In the genomic region with DNA sequence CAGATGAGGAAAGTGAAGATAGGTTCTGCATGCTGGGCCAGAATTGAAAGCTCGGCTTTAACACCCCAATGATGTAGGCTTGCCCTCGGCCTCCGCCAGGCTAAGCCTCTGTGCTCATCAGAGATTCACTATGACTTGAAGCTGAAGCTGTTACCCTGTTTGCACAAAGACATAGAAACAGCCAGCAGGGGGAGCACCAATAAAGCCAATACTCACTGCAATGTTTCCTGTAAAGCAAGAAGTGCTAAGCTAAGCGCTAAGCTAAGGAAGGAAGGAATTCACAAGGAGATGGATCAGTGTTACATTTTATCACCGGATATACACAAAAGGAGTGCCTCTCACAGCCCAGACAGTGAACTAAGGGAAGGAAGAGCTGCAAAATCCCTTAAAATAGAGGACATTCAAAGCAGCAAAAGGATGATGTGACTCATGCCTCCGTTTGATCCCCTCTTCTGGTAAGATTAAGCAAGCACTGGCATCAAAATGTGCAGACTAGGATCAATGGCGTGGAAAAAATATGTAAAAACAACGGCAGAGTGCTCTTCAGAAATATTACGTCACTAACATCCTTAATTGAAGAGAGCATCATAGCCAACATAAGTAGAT, we compare ENCODE assay signal across 8 cellular contexts.
A peak's percentile ranks its signal among the peaks of the same experiment; 100 is the strongest.
DNase-seq lines count a peak whose midpoint lies in the region; ATAC-seq, FAIRE-seq and TF ChIP-seq lines count a peak whose summit lies in the region.

No MANE protein-coding gene starts in this region.

- no peaks in the 10 kb centered on the region for H3K27me3 ChIP-seq in liver (ENCODE audit: control insufficient read depth in 4 of 4, insufficient read depth in 4 of 4, low read length in 3 of 4)

- no peaks in the 10 kb centered on the region for H3K36me3 ChIP-seq in liver (ENCODE audit: control insufficient read depth in 4 of 4, insufficient read depth in 3 of 4, low read depth in 1 of 4, low read length in 3 of 4)

- H3K4me3 ChIP-seq in liver (ENCODE audit: low read depth in 1 of 3, low read length in 3 of 3), result no peak overlapping the region

- no peak overlapping the region for H3K27ac ChIP-seq in liver (ENCODE audit: low read depth in 1 of 2, low read length in 2 of 2)

- peak; percentile 95 to 96 for TF ChIP-seq RAD21 in liver (IDR thresholded peaks at IDR 0.05)

- DNase-seq in CD14-positive monocyte (ENCODE audit: low spot score), result no peak
- DNase-seq in GM19239 (ENCODE audit: insufficient read length, low spot score), result peak; percentile 36
- peak; percentile 81 for DNase-seq in NCI-H345 (lab: John Stamatoyannopoulos, UW)
- peak; percentile 64 for DNase-seq in activated CD4-positive, CD25-positive, alpha-beta regulatory T cell treated with anti-CD3 and anti-CD28 coated beads, Interleukin-2, amount 50 U/mL, for 72 hours
- DNase-seq in chondrocyte (ENCODE audit: low spot score), result no peak
- peak; percentile 31 for DNase-seq in stimulated activated CD8-positive, alpha-beta memory T cell treated with anti-CD3 and anti-CD28 coated beads, Interleukin-12 subunit alpha, Interleukin-12 subunit beta, amount 100 ng/mL, for 24 hours (ENCODE audit: extremely low read depth)

- H3K27me3 Mint-ChIP-seq in CD14-positive monocyte (ENCODE audit: low read depth in 3 of 3) (peaks cover 0 to 2% (median 2%) of the 10 kb centered on the region in 3 donors), chondrocyte (ENCODE audit: low read depth) (peaks cover 46% of the 10 kb centered on the region)

- H3K9me3 ChIP-seq in liver (ENCODE audit: control insufficient read depth in 4 of 4, low read length in 3 of 4), result no peaks in the 10 kb centered on the region

- peak; percentile 90 for TF ChIP-seq CTCF in CD14-positive monocyte (IDR thresholded peaks at IDR 0.05)
- TF ChIP-seq CTCF in chondrocyte (IDR thresholded peaks at IDR 0.05), result peak; percentile 92
- TF ChIP-seq CTCF in liver (IDR thresholded peaks at IDR 0.05; ENCODE audit: low read depth, low read length, missing input control), result peak; percentile 76

- H3K36me3 Mint-ChIP-seq in CD14-positive monocyte (no peaks in the 10 kb centered on the region), chondrocyte (ENCODE audit: low read depth) (no peaks in the 10 kb centered on the region)

- no peak overlapping the region for H3K4me3 Mint-ChIP-seq in CD14-positive monocyte
- no peak overlapping the region for H3K4me3 Mint-ChIP-seq in chondrocyte (ENCODE audit: unreplicated experiment)

- 30% methylated on average over 9 of the region's 9 CpGs for WGBS in liver

- ATAC-seq in HG03280 (IDR thresholded peaks at IDR 0.05; ENCODE audit: unreplicated experiment), result peak; percentile 89

- peaks cover 0 to 4% (median 1%) of the 10 kb centered on the region in 4 donors for H3K4me1 ChIP-seq in liver (ENCODE audit: control insufficient read depth in 4 of 4, insufficient read depth in 4 of 4, low read length in 3 of 4)

- H3K27ac Mint-ChIP-seq in CD14-positive monocyte (no peak overlapping the region), chondrocyte (ENCODE audit: unreplicated experiment) (no peak overlapping the region)

- intact Hi-C loops in CD14-positive monocyte (cut with micrococcal nuclease), result loop anchor here (5.0 kb wide), 2 partner anchors 696 to 1071 kb away; partner anchors contain the start of gene ZPBP (in 2 of the 2)

- no peak overlapping the region for H3K9ac ChIP-seq in liver (ENCODE audit: low read depth in 1 of 2, low read length in 2 of 2)

- no peak for FAIRE-seq in GM19239 (lab: Jason Lieb, UNC)

- H3K4me1 Mint-ChIP-seq in CD14-positive monocyte (peaks cover 5% of the 10 kb centered on the region), chondrocyte (ENCODE audit: low read depth) (peaks cover 4% of the 10 kb centered on the region)

- H3K9me3 Mint-ChIP-seq in CD14-positive monocyte (peaks cover 0 to 3% (median 0%) of the 10 kb centered on the region in 7 donors), chondrocyte (ENCODE audit: low read depth) (peaks cover 12% of the 10 kb centered on the region)

TF ChIP-seq in liver, 16 proteins besides CTCF, POLR2A, EP300 and RAD21:
- no peak for TF ChIP-seq SP1 (IDR thresholded peaks at IDR 0.05)
- no peak for TF ChIP-seq JUND (IDR thresholded peaks at IDR 0.05)
- no peak for TF ChIP-seq RXRA (IDR thresholded peaks at IDR 0.05)
- no peak for TF ChIP-seq NR2F2 (IDR thresholded peaks at IDR 0.05)
- TF ChIP-seq MAX (IDR thresholded peaks at IDR 0.05), result no peak
- TF ChIP-seq EGR1 (IDR thresholded peaks at IDR 0.05; ENCODE audit: low read depth in 2 of 2), result no peak
- no peak for TF ChIP-seq FOXA1 (IDR thresholded peaks at IDR 0.05)
- TF ChIP-seq YY1 (IDR thresholded peaks at IDR 0.05), result no peak
- TF ChIP-seq FOXA2 (IDR thresholded peaks at IDR 0.05), result no peak
- no peak for TF ChIP-seq GABPA (IDR thresholded peaks at IDR 0.05 in 1 of 2, conservative IDR thresholded peaks at IDR 0.05 in 1 of 2)
- no peak for TF ChIP-seq REST (IDR thresholded peaks at IDR 0.05)
- TF ChIP-seq HNF4A (conservative IDR thresholded peaks at IDR 0.05), result no peak
TF ChIP-seq in liver: peak in this region for 0.

Comparison
In these comparisons a context has a peak if more than half of its experiments do, and no peak if none do; other contexts are left out.
1. DNase-seq: peak in GM19239 (single experiment), NCI-H345 (single experiment), activated CD4-positive, CD25-positive, alpha-beta regulatory T cell treated with anti-CD3 and anti-CD28 coated beads, Interleukin-2, amount 50 U/mL, for 72 hours (single experiment) and stimulated activated CD8-positive, alpha-beta memory T cell treated with anti-CD3 and anti-CD28 coated beads, Interleukin-12 subunit alpha, Interleukin-12 subunit beta, amount 100 ng/mL, for 24 hours (single experiment); none in CD14-positive monocyte (single experiment) and chondrocyte (single experiment).
2. Peak in every context shown above with its lines, with median percentiles within 50 percentile points of each other: CTCF ChIP-seq.